Comparison of ENCODE assay signal across 8 cellular contexts in genomic region chr22:36481393-36482168, GRCh38. TPM values are rescaled to one million over a fixed set of nuclear protein-coding genes. Genes with fewer than 3 reads are reported as not detected.
DNase-seq lines count a peak whose midpoint lies in the region; FAIRE-seq and TF ChIP-seq lines count a peak whose summit lies in the region.

Gene TXN2, minus strand, starts transcription at chr22:36481640. Its CDS starts 803 bp downstream, at chr22:36480837.

- H3K4me1 Mint-ChIP-seq in nephron: peaks cover 12% of the 10 kb centered on the region
- H3K4me1 Mint-ChIP-seq in stimulated activated naive CD8-positive, alpha-beta T cell treated with anti-CD3 and anti-CD28 coated beads, Interleukin-15, Interleukin-2, amounts not matched to agents 100 ng/mL and 50 ng/mL, for 24 hours (ENCODE audit: low read depth): peaks cover 30% of the 10 kb centered on the region

- TF ChIP-seq CTCF in nephron (IDR thresholded peaks at IDR 0.05; ENCODE audit: unreplicated experiment in 3 of 3): no peak

- DNase-seq in EH (ENCODE audit: low read depth) (peak; percentile 98), H54 (ENCODE audit: insufficient read length, low spot score) (peak; percentile 63), M059J (ENCODE audit: low read depth) (peak; percentile 93), SHP77 (lab: John Stamatoyannopoulos, UW) (peak; percentile 92 to 94), fibroblast of peridontal ligament (ENCODE audit: extremely low read depth) (peak; percentile 94)
- peak; percentile 93 for DNase-seq in activated effector memory CD4-positive, alpha-beta T cell treated with Interleukin-2 at 50 U/mL for 16 hours

- peak; percentile 71 for TF ChIP-seq POLR2A in H54 (IDR thresholded peaks at IDR 0.05; ENCODE audit: low read depth, low read length)

- no peak for FAIRE-seq in H54 (lab: Jason Lieb, UNC)

- peak within 1 kb of the TSS; percentile 93 to 97 (median 95) for H3K27ac Mint-ChIP-seq in nephron
- peak within 1 kb of the TSS; percentile 97 for H3K27ac Mint-ChIP-seq in stimulated activated naive CD8-positive, alpha-beta T cell treated with anti-CD3 and anti-CD28 coated beads, Interleukin-15, Interleukin-2, amounts not matched to agents 100 ng/mL and 50 ng/mL, for 24 hours

- no peaks in the 10 kb centered on the region for H3K27me3 Mint-ChIP-seq in nephron (ENCODE audit: low read depth)
- no peaks in the 10 kb centered on the region for H3K27me3 Mint-ChIP-seq in stimulated activated naive CD8-positive, alpha-beta T cell treated with anti-CD3 and anti-CD28 coated beads, Interleukin-15, Interleukin-2, amounts not matched to agents 100 ng/mL and 50 ng/mL, for 24 hours

- peaks cover 25% of the 10 kb centered on the region for H3K36me3 Mint-ChIP-seq in nephron (ENCODE audit: low read depth)
- H3K36me3 Mint-ChIP-seq in stimulated activated naive CD8-positive, alpha-beta T cell treated with anti-CD3 and anti-CD28 coated beads, Interleukin-15, Interleukin-2, amounts not matched to agents 100 ng/mL and 50 ng/mL, for 24 hours (ENCODE audit: low read depth): peaks cover 37% of the 10 kb centered on the region

- H3K9me3 Mint-ChIP-seq in nephron: no peaks in the 10 kb centered on the region
- no peaks in the 10 kb centered on the region for H3K9me3 Mint-ChIP-seq in stimulated activated naive CD8-positive, alpha-beta T cell treated with anti-CD3 and anti-CD28 coated beads, Interleukin-15, Interleukin-2, amounts not matched to agents 100 ng/mL and 50 ng/mL, for 24 hours

- peak within 1 kb of the TSS; percentile 93 to 98 (median 97) for H3K4me3 Mint-ChIP-seq in nephron
- peak within 1 kb of the TSS; percentile 97 for H3K4me3 Mint-ChIP-seq in stimulated activated naive CD8-positive, alpha-beta T cell treated with anti-CD3 and anti-CD28 coated beads, Interleukin-15, Interleukin-2, amounts not matched to agents 100 ng/mL and 50 ng/mL, for 24 hours

RNA-seq across cellular contexts. Expression of gene TXN2, which starts in this region (rescaled TPM):
- 8.3 and 16.7 TPM in 2 replicates for total RNA-seq in M059J (2014; rRNA removed; shearing (Covaris generic))

Comparison
In these comparisons a context has a peak if more than half of its experiments do, and no peak if none do; other contexts are left out.
1. Peak in every context shown above with its lines: DNase-seq.